In the genomic region with DNA sequence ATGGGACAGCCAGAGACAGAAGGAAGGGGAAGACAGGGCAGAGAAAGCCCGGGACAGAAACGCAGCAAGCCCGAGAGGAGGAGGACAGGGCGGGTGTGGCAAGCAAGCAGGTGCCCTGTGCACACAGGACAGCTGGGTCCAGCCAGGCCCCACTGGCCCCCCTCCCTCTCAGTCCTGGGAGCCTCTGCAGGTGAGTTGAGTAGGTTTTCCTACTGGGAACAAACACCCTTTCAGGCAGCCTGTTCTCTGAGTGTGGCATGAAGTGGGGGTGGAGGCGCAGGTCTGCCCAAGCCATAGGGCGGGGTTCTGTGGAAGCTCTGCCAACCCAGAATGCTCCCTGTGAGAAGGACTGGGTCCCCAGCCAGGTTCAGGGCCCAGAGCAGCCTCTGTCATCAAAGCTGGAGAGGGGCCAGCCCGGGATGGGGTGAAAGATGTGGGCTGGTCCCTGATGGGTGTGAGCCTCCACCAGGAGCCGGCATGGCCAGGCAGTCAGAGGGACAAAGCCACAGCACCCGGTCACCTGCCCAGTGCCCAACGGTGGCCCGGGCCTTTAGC, we compare ENCODE assay signal across 14 cellular contexts.
DNase-seq lines count a peak whose midpoint lies in the region; ATAC-seq and TF ChIP-seq lines count a peak whose summit lies in the region.
"Had no signal": no experiment of that assay in that cellular context is flagged by ENCODE, and none has a peak within 500 bp of the region (broad histone marks: within the 10 kb centered on the region; RNA-seq: fewer than 3 reads in every experiment).

No MANE protein-coding gene starts in this region.

- no peak overlapping the region for H3K9ac ChIP-seq in Karpas-422 (ENCODE audit: low read length)

- no peak overlapping the region for H2AFZ ChIP-seq in Karpas-422 (ENCODE audit: low read length)

- intact Hi-C loops in sciatic nerve (cut with DNase I), result no loop called here

- H3K27ac Mint-ChIP-seq in progenitor cell of endocrine pancreas, result peak overlapping the region; percentile 15
- H3K27ac Mint-ChIP-seq: natural killer cell treated with Interleukin-12 subunit alpha and Interleukin-12 subunit beta and Interleukin-15 and Interleukin-18, amount 100 ng/mL, for 72 hours had no signal

- H3K4me1 ChIP-seq in Karpas-422 (ENCODE audit: low read length), result no peaks in the 10 kb centered on the region
- peaks cover 2 to 19% of the 10 kb centered on the region in 2 donors for H3K4me1 ChIP-seq in esophagus (ENCODE audit: control insufficient read depth in 2 of 2, insufficient read depth in 2 of 2, low read length in 1 of 2)
- H3K4me1 ChIP-seq: sigmoid colon had no signal

- H3K36me3 ChIP-seq in Karpas-422 (ENCODE audit: insufficient read depth, low read length) (no peaks in the 10 kb centered on the region), esophagus (ENCODE audit: control insufficient read depth in 2 of 2, insufficient read depth in 2 of 2, low read length in 1 of 2) (no peaks in the 10 kb centered on the region)
- H3K36me3 ChIP-seq: sigmoid colon had no signal

- H3K79me2 ChIP-seq in Karpas-422 (ENCODE audit: low read length), result no peaks in the 10 kb centered on the region

- ATAC-seq in HG03097 (IDR thresholded peaks at IDR 0.05; ENCODE audit: low FRiP score, unreplicated experiment) (no peak), sciatic nerve (no peak)
- ATAC-seq: stimulated activated naive CD8-positive, alpha-beta T cell treated with anti-CD3 and anti-CD28 coated beads, Interleukin-15, Interleukin-2, amounts not matched to agents 100 U/mL and 50 U/mL, for 24 hours had no signal

- no peak for TF ChIP-seq CTCF in progenitor cell of endocrine pancreas (IDR thresholded peaks at IDR 0.05; ENCODE audit: unreplicated experiment)

- H3K36me3 Mint-ChIP-seq in progenitor cell of endocrine pancreas (ENCODE audit: insufficient read depth), result peaks cover 3% of the 10 kb centered on the region

- H3K9me2 ChIP-seq in Karpas-422 (replicated peaks; ENCODE audit: insufficient read depth, low read length), result no peaks in the 10 kb centered on the region

- H3K4me3 ChIP-seq in Karpas-422 (ENCODE audit: low read length) (no peak overlapping the region), esophagus (ENCODE audit: low read depth in 1 of 2, low read length in 2 of 2) (no peak overlapping the region)
- H3K4me3 ChIP-seq: sigmoid colon had no signal

- DNase-seq in Karpas-422 (peak; percentile 27), NCI-H345 (lab: John Stamatoyannopoulos, UW) (peak; percentile 71), progenitor cell of endocrine pancreas (ENCODE audit: low spot score, unreplicated experiment) (no peak), sciatic nerve (ENCODE audit: low spot score) (no peak), KG1 (lab: John Stamatoyannopoulos, UW) (no peak)
- DNase-seq: activated gamma-delta T cell; GF-D8; NCI-H524; sigmoid colon; stimulated activated naive CD8-positive, alpha-beta T cell treated with anti-CD3 and anti-CD28 coated beads, Interleukin-15, Interleukin-2, amounts not matched to agents 100 U/mL and 50 U/mL, for 24 hours had no signal

- no peaks in the 10 kb centered on the region for H4K20me1 ChIP-seq in Karpas-422 (ENCODE audit: insufficient read depth, low read depth, low read length)

- peaks cover 11% of the 10 kb centered on the region for H3K27me3 Mint-ChIP-seq in progenitor cell of endocrine pancreas
- H3K27me3 Mint-ChIP-seq: natural killer cell treated with Interleukin-12 subunit alpha and Interleukin-12 subunit beta and Interleukin-15 and Interleukin-18, amount 100 ng/mL, for 72 hours had no signal

- 47 to 49% methylated on average over 11 of the region's 11 CpGs for WGBS in esophagus, 2 donors

- no peak overlapping the region for H3K4me3 Mint-ChIP-seq in progenitor cell of endocrine pancreas (ENCODE audit: low read depth)
- H3K4me3 Mint-ChIP-seq: natural killer cell treated with Interleukin-12 subunit alpha and Interleukin-12 subunit beta and Interleukin-15 and Interleukin-18, amount 100 ng/mL, for 72 hours had no signal

- H3K27ac ChIP-seq in Karpas-422 (ENCODE audit: low read length) (no peak overlapping the region), esophagus (ENCODE audit: low read depth in 2 of 2, low read length in 1 of 2) (peak overlapping the region; percentile 87 to 92)
- H3K27ac ChIP-seq: HL-60, sigmoid colon had no signal

- no peak overlapping the region for H3K4me2 ChIP-seq in Karpas-422 (ENCODE audit: low read depth, low read length, poor library complexity, severe bottlenecking)

- 0 out of 2 replicates have a peak, but pooled peaks cover 2% of the 10 kb centered on the region for H3K9me3 ChIP-seq in Karpas-422 (ENCODE audit: low read length)
- H3K9me3 ChIP-seq in esophagus (ENCODE audit: control insufficient read depth in 2 of 2, insufficient read depth in 1 of 2, low read depth in 1 of 2, low read length in 1 of 2), result peaks cover 0 to 4% of the 10 kb centered on the region in 2 donors

- peaks cover 6% of the 10 kb centered on the region for H3K9me3 Mint-ChIP-seq in progenitor cell of endocrine pancreas (ENCODE audit: low read depth)

- peaks cover 7% of the 10 kb centered on the region for H3K4me1 Mint-ChIP-seq in progenitor cell of endocrine pancreas (ENCODE audit: low read depth)

- no peaks in the 10 kb centered on the region; the same call in 1 of the 2 replicates for H3K27me3 ChIP-seq in Karpas-422 (ENCODE audit: low read length)
- no peaks in the 10 kb centered on the region for H3K27me3 ChIP-seq in esophagus (ENCODE audit: control insufficient read depth in 1 of 2, insufficient read depth in 2 of 2, low read length in 2 of 2)
- H3K27me3 ChIP-seq: sigmoid colon had no signal

Comparison
In these comparisons a context has a peak if more than half of its experiments do, and no peak if none do; other contexts are left out.
1. DNase-seq: peak in Karpas-422 (single experiment) and NCI-H345 (single experiment); none in progenitor cell of endocrine pancreas (single experiment), sciatic nerve (single experiment) and KG1 (single experiment).